In the genomic region with DNA sequence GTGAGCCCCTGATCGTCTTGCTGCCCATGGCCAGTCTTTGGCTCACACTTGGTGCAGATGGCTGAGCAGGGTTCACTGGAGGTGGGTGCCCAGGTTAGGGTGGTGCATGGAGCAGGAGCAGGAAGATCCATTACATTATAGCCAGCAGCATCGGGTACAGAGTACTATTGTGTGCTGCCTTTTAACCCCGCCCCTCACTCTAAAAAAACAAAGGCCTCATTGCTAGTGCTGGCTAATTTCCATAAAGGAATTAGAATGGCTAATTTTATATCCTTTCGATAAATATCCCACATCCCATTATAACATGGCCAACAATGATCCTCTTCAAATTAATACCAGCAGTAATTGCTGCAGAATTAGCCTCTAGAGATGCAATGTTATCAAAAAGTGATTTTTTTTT, we compare ENCODE assay signal across 20 cellular contexts. TPM values are rescaled to one million over a fixed set of nuclear protein-coding genes. Genes with fewer than 3 reads are reported as not detected.
A peak's percentile ranks its signal among the peaks of the same experiment; 100 is the strongest.
DNase-seq lines count a peak whose midpoint lies in the region; TF ChIP-seq lines count a peak whose summit lies in the region.
"Had no signal": no experiment of that assay in that cellular context is flagged by ENCODE, and none has a peak within 500 bp of the region (broad histone marks: within the 10 kb centered on the region; RNA-seq: fewer than 3 reads in every experiment).

No MANE protein-coding gene starts in this region.

- intact Hi-C loops in activated CD4-positive, alpha-beta T cell treated with anti-CD3 and anti-CD28 coated beads, Interleukin-2, amount 10 ng/mL, durations not matched to agents 24 days and 14 days (cut with micrococcal nuclease), result loop anchor here (1.0 to 2.0 kb wide), 2 partner anchors 14 to 26 kb away; no protein-coding TSS in a partner anchor
- intact Hi-C loops in head of caudate nucleus (cut with DNase I), result no loop called here

- H3K4me3 Mint-ChIP-seq in activated CD4-positive, alpha-beta T cell treated with anti-CD3 and anti-CD28 coated beads, Interleukin-2, amount 10 ng/mL, durations not matched to agents 24 days and 14 days, result no peak overlapping the region
- H3K4me3 Mint-ChIP-seq: activated naive CD4-positive, alpha-beta T cell treated with anti-CD3 and anti-CD28 coated beads, Interleukin-2, amount 10 ng/mL, durations not matched to agents 7 days and 5 days; immature natural killer cell; neural progenitor cell; stimulated activated memory B cell treated with anti-CD40 and anti-IgM and Interleukin-4, amounts not matched to agents 10 μg/mL and 1 μg/mL and 100 μg/mL, for 72 hours had no signal

- no peak for DNase-seq in activated CD4-positive, alpha-beta T cell treated with anti-CD3 and anti-CD28 coated beads, Interleukin-2, amount 10 ng/mL, durations not matched to agents 24 days and 14 days
- no peak for DNase-seq in activated CD4-positive, alpha-beta T cell treated with anti-CD3 and anti-CD28 coated beads, Interleukin-2, amount 50 U/mL, for 4 hours
- DNase-seq in NCI-H1048 (lab: John Stamatoyannopoulos, UW) (peak; percentile 75), head of caudate nucleus (peak in 26 of 42 donors; percentile 4 to 69 (median 37)), RPMI8226 (no peak), HuH-7.5 (ENCODE audit: low spot score) (no peak), GM13976 (ENCODE audit: low spot score) (no peak)
- DNase-seq: activated naive CD4-positive, alpha-beta T cell treated with anti-CD3 and anti-CD28 coated beads, Interleukin-2, amount 10 ng/mL, durations not matched to agents 7 days and 5 days; central memory CD4-positive, alpha-beta T cell; COR-L47; immature natural killer cell; MV-4-11; NCI-H1694; NCI-H82; small intestine had no signal

- H3K36me3 Mint-ChIP-seq in activated CD4-positive, alpha-beta T cell treated with anti-CD3 and anti-CD28 coated beads, Interleukin-2, amount 10 ng/mL, durations not matched to agents 24 days and 14 days (ENCODE audit: low read depth), result no peaks in the 10 kb centered on the region
- H3K36me3 Mint-ChIP-seq: activated naive CD4-positive, alpha-beta T cell treated with anti-CD3 and anti-CD28 coated beads, Interleukin-2, amount 10 ng/mL, durations not matched to agents 7 days and 5 days; immature natural killer cell; neural progenitor cell; stimulated activated memory B cell treated with anti-CD40 and anti-IgM and Interleukin-4, amounts not matched to agents 10 μg/mL and 1 μg/mL and 100 μg/mL, for 72 hours had no signal

- peaks cover 1% of the 10 kb centered on the region for H3K27me3 Mint-ChIP-seq in activated CD4-positive, alpha-beta T cell treated with anti-CD3 and anti-CD28 coated beads, Interleukin-2, amount 10 ng/mL, durations not matched to agents 24 days and 14 days

- peak overlapping the region; percentile 96 for H3K27ac ChIP-seq in temporal lobe (ENCODE audit: low read depth, low read length)
- H3K27ac ChIP-seq: 22Rv1, ascending aorta, neural progenitor cell had no signal

- peaks cover 15% of the 10 kb centered on the region for H3K4me1 Mint-ChIP-seq in activated CD4-positive, alpha-beta T cell treated with anti-CD3 and anti-CD28 coated beads, Interleukin-2, amount 10 ng/mL, durations not matched to agents 24 days and 14 days

- no peaks in the 10 kb centered on the region for H3K9me3 Mint-ChIP-seq in activated CD4-positive, alpha-beta T cell treated with anti-CD3 and anti-CD28 coated beads, Interleukin-2, amount 10 ng/mL, durations not matched to agents 24 days and 14 days
- H3K9me3 Mint-ChIP-seq: activated naive CD4-positive, alpha-beta T cell treated with anti-CD3 and anti-CD28 coated beads, Interleukin-2, amount 10 ng/mL, durations not matched to agents 7 days and 5 days; immature natural killer cell; neural progenitor cell; stimulated activated memory B cell treated with anti-CD40 and anti-IgM and Interleukin-4, amounts not matched to agents 10 μg/mL and 1 μg/mL and 100 μg/mL, for 72 hours had no signal

- in situ Hi-C loops in GM13976 (cut with MboI; ENCODE audit: low sequenced_read_pairs, unreplicated experiment), result no loop called here

- H3K27ac Mint-ChIP-seq in activated CD4-positive, alpha-beta T cell treated with anti-CD3 and anti-CD28 coated beads, Interleukin-2, amount 10 ng/mL, durations not matched to agents 24 days and 14 days, result peak overlapping the region; percentile 34
- H3K27ac Mint-ChIP-seq: activated naive CD4-positive, alpha-beta T cell treated with anti-CD3 and anti-CD28 coated beads, Interleukin-2, amount 10 ng/mL, durations not matched to agents 7 days and 5 days; immature natural killer cell; neural progenitor cell; stimulated activated memory B cell treated with anti-CD40 and anti-IgM and Interleukin-4, amounts not matched to agents 10 μg/mL and 1 μg/mL and 100 μg/mL, for 72 hours had no signal

- TF ChIP-seq CTCF in GM13976 (IDR thresholded peaks at IDR 0.05; ENCODE audit: borderline replicate concordance, control extremely low read depth, extremely low read depth, insufficient read depth, missing control alignments), result no peak

RNA-seq across cellular contexts. Expression of gene PPP4R2, which starts 45.8 kb away (rescaled TPM):
- total RNA-seq in activated CD4-positive, alpha-beta T cell treated with anti-CD3 and anti-CD28 coated beads, Interleukin-2, amount 10 ng/mL, durations not matched to agents 24 days and 14 days, result 105 and 107 TPM in 2 replicates
- total RNA-seq in temporal lobe, result 80.4 TPM

Comparison
In these comparisons a context has a peak if more than half of its experiments do, and no peak if none do; other contexts are left out.
1. DNase-seq: peak in NCI-H1048 (single experiment) and head of caudate nucleus (26 of 42); none in activated CD4-positive, alpha-beta T cell treated with anti-CD3 and anti-CD28 coated beads, Interleukin-2, amount 10 ng/mL, durations not matched to agents 24 days and 14 days (single experiment), activated CD4-positive, alpha-beta T cell treated with anti-CD3 and anti-CD28 coated beads, Interleukin-2, amount 50 U/mL, for 4 hours (0 of 2), RPMI8226 (single experiment), HuH-7.5 (single experiment) and GM13976 (single experiment).